1 cellular context compared by ENCODE assay signal in genomic region chr6:43773050-43773956, GRCh38.
TF ChIP-seq lines count a peak whose summit lies in the region.

No MANE protein-coding gene starts in this region.

TF ChIP-seq in H1, 55 proteins besides CTCF, POLR2A, EP300 and RAD21 (continued from another document):
- TF ChIP-seq SIN3A (conservative IDR thresholded peaks at IDR 0.05 in 1 of 2, IDR thresholded peaks at IDR 0.05 in 1 of 2; ENCODE audit: low read depth in 1 of 2, low read length in 2 of 2): peak in 1 of 2 experiments; percentile 47; a peak in 1 of 4 replicates
- peak; percentile 53 for TF ChIP-seq SAP30 (IDR thresholded peaks at IDR 0.05; ENCODE audit: insufficient read depth, insufficient replicate concordance, low read length)
- TF ChIP-seq SUZ12 (IDR thresholded peaks at IDR 0.05; ENCODE audit: low read length): no peak
TF ChIP-seq in H1: peak in this region for 3.
